Comparison of ENCODE assay signal across 23 cellular contexts in the genomic region with DNA sequence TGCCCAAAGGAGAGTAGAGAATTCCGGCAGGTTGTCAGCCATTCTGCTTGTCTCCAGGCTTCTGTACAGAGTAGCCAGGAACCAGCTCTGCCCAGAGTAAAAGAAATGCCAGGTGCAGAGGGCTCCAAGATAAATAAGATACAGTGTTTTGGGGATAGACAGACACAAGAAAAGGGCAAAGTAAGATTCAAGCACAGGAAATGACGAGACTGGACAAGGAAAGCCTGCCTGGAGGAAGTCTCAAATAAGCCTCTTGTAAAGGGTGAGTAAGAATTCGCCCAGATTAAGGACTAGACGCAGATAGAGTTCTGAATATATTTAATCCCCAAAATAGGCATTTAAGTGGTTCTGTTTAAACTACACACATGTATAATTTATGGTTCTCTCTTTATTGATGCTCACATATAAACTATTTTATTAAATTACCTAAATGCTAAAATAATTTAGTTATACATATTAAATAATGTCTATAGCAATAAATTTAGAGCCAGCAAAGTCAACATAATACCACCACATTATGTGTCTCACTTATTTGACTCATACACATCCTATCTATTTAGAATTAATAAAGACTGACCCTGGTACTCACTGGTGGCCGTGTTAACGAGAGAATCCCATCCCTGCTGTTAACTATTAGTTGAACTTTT.
A peak's percentile ranks its signal among the peaks of the same experiment; 100 is the strongest.
DNase-seq lines count a peak whose midpoint lies in the region; ATAC-seq, FAIRE-seq and TF ChIP-seq lines count a peak whose summit lies in the region.
"Had no signal": no experiment of that assay in that cellular context is flagged by ENCODE, and none has a peak within 500 bp of the region (broad histone marks: within the 10 kb centered on the region; RNA-seq: fewer than 3 reads in every experiment).

No MANE protein-coding gene starts in this region.

- H3K4me3 ChIP-seq in bronchial epithelial cell (ENCODE audit: low read depth, low read length) (no peak overlapping the region), fibroblast of pulmonary artery (replicated peaks; ENCODE audit: low read depth, low read length) (no peak overlapping the region), gastrocnemius medialis (no peak overlapping the region)
- H3K4me3 ChIP-seq: GM23248, ovary, right lobe of liver, vagina had no signal

- TF ChIP-seq CTCF in bronchial epithelial cell (IDR thresholded peaks at IDR 0.05; ENCODE audit: insufficient read depth, low read length, severe bottlenecking) = no peak
- no peak for TF ChIP-seq CTCF in fibroblast of pulmonary artery (IDR thresholded peaks at IDR 0.05; ENCODE audit: low read length, missing control alignments)
- no peak for TF ChIP-seq CTCF in gastrocnemius medialis (IDR thresholded peaks at IDR 0.05 in 4 of 5, conservative IDR thresholded peaks at IDR 0.05 in 1 of 5)

- intact Hi-C loops in gastrocnemius medialis (cut with DNase I; ENCODE audit: low total_unique reads) = no loop called here

- peaks cover 3% of the 10 kb centered on the region for H3K36me3 ChIP-seq in bronchial epithelial cell (ENCODE audit: control insufficient read depth, insufficient read depth, low read length)
- no peaks in the 10 kb centered on the region for H3K36me3 ChIP-seq in gastrocnemius medialis
- H3K36me3 ChIP-seq: ovary had no signal

- DNase-seq in HT1080 (ENCODE audit: low read depth) = peak; percentile 29
- DNase-seq in bronchial epithelial cell (ENCODE audit: low read depth) = peak; percentile 47
- peak; percentile 31 for DNase-seq in fibroblast of pulmonary artery (ENCODE audit: low read depth)
- DNase-seq in gastrocnemius medialis = no peak
- no peak for DNase-seq in Kasumi-1 (lab: John Stamatoyannopoulos, UW)
- no peak for DNase-seq in islet precursor cell
- DNase-seq in NCI-H345 treated with DMSO at 0.1 percent for 48 hours (lab: John Stamatoyannopoulos, UW; ENCODE audit: unreplicated experiment) = no peak
- DNase-seq in AG08395 (ENCODE audit: low spot score) = no peak
- DNase-seq: DMS 273 treated with DMSO at 0.1 percent for 48 hours; GM23248; mesenchymal stem cell; naive B cell; NCI-H1048; NCI-H2029; NCI-H2227 treated with DMSO at 0.1 percent for 48 hours; NCI-H774; ovary; right lobe of liver; Right ventricle myocardium superior; stimulated activated CD8-positive, alpha-beta memory T cell treated with anti-CD3 and anti-CD28 coated beads, Interleukin-4, amount 100 ng/mL, for 48 hours; T-helper 1 cell had no signal

- no peak for TF ChIP-seq POLR2A in gastrocnemius medialis (IDR thresholded peaks at IDR 0.05)

- H3K9me3 ChIP-seq in gastrocnemius medialis = no peaks in the 10 kb centered on the region
- H3K9me3 ChIP-seq: ovary, right lobe of liver, vagina had no signal

- peak overlapping the region; percentile 13 to 65 (median 35) for H3K27ac ChIP-seq in gastrocnemius medialis
- H3K27ac ChIP-seq: GM23248, ovary, right lobe of liver, vagina had no signal

- H3K27me3 ChIP-seq in bronchial epithelial cell (ENCODE audit: control insufficient read depth, insufficient read depth, low read length) (no peaks in the 10 kb centered on the region), gastrocnemius medialis (no peaks in the 10 kb centered on the region)
- H3K27me3 ChIP-seq: ovary, right lobe of liver, vagina had no signal

- H3K4me1 ChIP-seq in gastrocnemius medialis = peaks cover 36 to 47% of the 10 kb centered on the region in 2 donors

- in situ Hi-C loops in gastrocnemius medialis (cut with MboI; ENCODE audit: low sequenced_read_pairs in 4 of 4) = no loop called here

- no peak for ATAC-seq in gastrocnemius medialis
- ATAC-seq: right lobe of liver had no signal

- FAIRE-seq in bronchial epithelial cell (lab: Jason Lieb, UNC) = no peak
- FAIRE-seq: TTC549 had no signal

Comparison
In these comparisons a context has a peak if more than half of its experiments do, and no peak if none do; other contexts are left out.
1. DNase-seq: peak in HT1080 (single experiment), bronchial epithelial cell (single experiment) and fibroblast of pulmonary artery (single experiment); none in gastrocnemius medialis (0 of 2), Kasumi-1 (0 of 2), islet precursor cell (single experiment), NCI-H345 treated with DMSO at 0.1 percent for 48 hours (single experiment) and AG08395 (single experiment).